Comparison of ENCODE assay signal across 1 cellular context in the genomic region with DNA sequence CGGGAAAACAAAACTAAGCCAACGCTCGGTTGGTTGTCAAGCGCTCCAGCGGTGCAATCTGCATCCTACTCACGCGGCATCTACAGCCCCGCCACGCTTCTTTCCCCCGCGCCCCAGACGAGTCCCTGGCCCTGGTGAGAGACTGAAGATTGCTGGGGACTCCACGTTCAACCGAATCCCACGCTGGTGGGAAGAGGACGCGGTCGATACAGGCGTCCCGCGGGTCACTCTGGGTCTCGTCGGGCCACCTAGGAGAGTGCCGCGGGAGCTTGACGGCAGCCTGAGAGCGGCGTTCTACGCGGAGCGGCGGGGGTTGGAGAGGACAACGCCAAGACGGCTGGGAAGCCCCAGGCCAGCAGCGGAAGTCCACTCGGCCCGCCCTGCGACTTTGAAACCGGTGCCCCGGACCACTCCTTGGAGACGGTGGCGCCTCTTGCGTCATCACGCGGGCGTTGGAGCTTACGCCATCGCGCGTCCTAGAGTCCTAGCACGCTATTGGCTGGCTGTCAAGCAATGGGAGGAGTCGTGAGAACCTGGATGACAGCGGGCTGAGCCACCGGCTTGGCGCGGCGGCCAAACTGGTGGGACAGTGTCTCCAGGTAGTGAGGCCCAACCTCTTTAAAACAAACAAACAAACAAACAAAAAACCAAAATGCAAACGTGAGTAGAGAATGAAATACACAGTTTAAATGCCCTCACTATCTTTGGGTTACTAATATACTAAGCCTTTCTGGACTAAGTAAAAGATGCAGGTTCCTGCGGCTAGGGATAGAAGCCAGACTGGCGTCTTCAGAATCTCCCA.
TF ChIP-seq lines count a peak whose summit lies in the region.

A gene (minus strand): TSS at position 367 of the 802 bp plus-strand sequence. CDS start 436 bp downstream, outside the sequence.

TF ChIP-seq in HepG2, 621 proteins besides CTCF, POLR2A, EP300 and RAD21 (continued from another document and continues in another):
- TF ChIP-seq, protein P1, sequence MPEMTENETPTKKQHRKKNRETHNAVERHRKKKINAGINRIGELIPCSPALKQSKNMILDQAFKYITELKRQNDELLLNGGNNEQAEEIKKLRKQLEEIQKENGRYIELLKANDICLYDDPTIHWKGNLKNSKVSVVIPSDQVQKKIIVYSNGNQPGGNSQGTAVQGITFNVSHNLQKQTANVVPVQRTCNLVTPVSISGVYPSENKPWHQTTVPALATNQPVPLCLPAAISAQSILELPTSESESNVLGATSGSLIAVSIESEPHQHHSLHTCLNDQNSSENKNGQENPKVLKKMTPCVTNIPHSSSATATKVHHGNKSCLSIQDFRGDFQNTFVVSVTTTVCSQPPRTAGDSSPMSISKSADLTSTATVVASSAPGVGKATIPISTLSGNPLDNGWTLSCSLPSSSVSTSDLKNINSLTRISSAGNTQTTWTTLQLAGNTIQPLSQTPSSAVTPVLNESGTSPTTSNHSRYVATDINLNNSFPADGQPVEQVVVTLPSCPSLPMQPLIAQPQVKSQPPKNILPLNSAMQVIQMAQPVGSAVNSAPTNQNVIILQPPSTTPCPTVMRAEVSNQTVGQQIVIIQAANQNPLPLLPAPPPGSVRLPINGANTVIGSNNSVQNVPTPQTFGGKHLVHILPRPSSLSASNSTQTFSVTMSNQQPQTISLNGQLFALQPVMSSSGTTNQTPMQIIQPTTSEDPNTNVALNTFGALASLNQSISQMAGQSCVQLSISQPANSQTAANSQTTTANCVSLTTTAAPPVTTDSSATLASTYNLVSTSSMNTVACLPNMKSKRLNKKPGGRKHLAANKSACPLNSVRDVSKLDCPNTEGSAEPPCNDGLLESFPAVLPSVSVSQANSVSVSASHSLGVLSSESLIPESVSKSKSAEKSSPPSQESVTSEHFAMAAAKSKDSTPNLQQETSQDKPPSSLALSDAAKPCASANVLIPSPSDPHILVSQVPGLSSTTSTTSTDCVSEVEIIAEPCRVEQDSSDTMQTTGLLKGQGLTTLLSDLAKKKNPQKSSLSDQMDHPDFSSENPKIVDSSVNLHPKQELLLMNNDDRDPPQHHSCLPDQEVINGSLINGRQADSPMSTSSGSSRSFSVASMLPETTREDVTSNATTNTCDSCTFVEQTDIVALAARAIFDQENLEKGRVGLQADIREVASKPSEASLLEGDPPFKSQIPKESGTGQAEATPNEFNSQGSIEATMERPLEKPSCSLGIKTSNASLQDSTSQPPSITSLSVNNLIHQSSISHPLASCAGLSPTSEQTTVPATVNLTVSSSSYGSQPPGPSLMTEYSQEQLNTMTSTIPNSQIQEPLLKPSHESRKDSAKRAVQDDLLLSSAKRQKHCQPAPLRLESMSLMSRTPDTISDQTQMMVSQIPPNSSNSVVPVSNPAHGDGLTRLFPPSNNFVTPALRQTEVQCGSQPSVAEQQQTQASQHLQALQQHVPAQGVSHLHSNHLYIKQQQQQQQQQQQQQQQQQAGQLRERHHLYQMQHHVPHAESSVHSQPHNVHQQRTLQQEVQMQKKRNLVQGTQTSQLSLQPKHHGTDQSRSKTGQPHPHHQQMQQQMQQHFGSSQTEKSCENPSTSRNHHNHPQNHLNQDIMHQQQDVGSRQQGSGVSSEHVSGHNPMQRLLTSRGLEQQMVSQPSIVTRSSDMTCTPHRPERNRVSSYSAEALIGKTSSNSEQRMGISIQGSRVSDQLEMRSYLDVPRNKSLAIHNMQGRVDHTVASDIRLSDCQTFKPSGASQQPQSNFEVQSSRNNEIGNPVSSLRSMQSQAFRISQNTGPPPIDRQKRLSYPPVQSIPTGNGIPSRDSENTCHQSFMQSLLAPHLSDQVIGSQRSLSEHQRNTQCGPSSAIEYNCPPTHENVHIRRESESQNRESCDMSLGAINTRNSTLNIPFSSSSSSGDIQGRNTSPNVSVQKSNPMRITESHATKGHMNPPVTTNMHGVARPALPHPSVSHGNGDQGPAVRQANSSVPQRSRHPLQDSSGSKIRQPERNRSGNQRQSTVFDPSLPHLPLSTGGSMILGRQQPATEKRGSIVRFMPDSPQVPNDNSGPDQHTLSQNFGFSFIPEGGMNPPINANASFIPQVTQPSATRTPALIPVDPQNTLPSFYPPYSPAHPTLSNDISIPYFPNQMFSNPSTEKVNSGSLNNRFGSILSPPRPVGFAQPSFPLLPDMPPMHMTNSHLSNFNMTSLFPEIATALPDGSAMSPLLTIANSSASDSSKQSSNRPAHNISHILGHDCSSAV (CRISPR knock-in tag; IDR thresholded peaks at IDR 0.05; ENCODE audit: borderline replicate concordance), result no peak
- TF ChIP-seq, protein P2, sequence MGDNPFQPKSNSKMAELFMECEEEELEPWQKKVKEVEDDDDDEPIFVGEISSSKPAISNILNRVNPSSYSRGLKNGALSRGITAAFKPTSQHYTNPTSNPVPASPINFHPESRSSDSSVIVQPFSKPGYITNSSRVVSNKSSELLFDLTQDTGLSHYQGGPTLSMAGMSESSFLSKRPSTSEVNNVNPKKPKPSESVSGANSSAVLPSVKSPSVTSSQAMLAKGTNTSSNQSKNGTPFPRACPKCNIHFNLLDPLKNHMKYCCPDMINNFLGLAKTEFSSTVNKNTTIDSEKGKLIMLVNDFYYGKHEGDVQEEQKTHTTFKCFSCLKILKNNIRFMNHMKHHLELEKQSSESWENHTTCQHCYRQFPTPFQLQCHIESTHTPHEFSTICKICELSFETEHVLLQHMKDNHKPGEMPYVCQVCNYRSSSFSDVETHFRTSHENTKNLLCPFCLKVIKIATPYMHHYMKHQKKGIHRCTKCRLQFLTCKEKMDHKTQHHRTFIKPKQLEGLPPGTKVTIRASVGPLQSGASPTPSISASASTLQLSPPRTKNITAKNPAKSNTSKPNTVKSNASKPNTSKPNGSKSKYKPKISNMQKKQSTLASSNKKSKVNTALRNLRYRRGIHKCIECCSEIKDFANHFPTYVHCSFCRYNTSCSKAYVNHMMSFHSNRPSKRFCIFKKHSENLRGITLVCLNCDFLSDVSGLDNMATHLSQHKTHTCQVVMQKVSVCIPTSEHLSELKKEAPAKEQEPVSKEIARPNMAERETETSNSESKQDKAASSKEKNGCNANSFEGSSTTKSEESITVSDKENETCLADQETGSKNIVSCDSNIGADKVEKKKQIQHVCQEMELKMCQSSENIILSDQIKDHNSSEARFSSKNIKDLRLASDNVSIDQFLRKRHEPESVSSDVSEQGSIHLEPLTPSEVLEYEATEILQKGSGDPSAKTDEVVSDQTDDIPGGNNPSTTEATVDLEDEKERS (CRISPR knock-in tag; IDR thresholded peaks at IDR 0.05), result no peak
- TF ChIP-seq, protein P3, sequence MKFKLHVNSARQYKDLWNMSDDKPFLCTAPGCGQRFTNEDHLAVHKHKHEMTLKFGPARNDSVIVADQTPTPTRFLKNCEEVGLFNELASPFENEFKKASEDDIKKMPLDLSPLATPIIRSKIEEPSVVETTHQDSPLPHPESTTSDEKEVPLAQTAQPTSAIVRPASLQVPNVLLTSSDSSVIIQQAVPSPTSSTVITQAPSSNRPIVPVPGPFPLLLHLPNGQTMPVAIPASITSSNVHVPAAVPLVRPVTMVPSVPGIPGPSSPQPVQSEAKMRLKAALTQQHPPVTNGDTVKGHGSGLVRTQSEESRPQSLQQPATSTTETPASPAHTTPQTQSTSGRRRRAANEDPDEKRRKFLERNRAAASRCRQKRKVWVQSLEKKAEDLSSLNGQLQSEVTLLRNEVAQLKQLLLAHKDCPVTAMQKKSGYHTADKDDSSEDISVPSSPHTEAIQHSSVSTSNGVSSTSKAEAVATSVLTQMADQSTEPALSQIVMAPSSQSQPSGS (CRISPR knock-in tag; IDR thresholded peaks at IDR 0.05), result peak; percentile 97
- TF ChIP-seq, protein P4, sequence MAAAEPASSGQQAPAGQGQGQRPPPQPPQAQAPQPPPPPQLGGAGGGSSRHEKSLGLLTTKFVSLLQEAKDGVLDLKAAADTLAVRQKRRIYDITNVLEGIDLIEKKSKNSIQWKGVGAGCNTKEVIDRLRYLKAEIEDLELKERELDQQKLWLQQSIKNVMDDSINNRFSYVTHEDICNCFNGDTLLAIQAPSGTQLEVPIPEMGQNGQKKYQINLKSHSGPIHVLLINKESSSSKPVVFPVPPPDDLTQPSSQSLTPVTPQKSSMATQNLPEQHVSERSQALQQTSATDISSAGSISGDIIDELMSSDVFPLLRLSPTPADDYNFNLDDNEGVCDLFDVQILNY (CRISPR knock-in tag; conservative IDR thresholded peaks at IDR 0.05), result peak; percentile 95
- TF ChIP-seq, protein P5, sequence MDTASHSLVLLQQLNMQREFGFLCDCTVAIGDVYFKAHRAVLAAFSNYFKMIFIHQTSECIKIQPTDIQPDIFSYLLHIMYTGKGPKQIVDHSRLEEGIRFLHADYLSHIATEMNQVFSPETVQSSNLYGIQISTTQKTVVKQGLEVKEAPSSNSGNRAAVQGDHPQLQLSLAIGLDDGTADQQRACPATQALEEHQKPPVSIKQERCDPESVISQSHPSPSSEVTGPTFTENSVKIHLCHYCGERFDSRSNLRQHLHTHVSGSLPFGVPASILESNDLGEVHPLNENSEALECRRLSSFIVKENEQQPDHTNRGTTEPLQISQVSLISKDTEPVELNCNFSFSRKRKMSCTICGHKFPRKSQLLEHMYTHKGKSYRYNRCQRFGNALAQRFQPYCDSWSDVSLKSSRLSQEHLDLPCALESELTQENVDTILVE (CRISPR knock-in tag; IDR thresholded peaks at IDR 0.05), result peak; percentile 60; the same call in 1 of the 2 replicates
- TF ChIP-seq ZFP62 (CRISPR knock-in tag; IDR thresholded peaks at IDR 0.05) (no peak), ZNF772 (CRISPR knock-in tag; IDR thresholded peaks at IDR 0.05) (peak; percentile 76), MEF2D (CRISPR knock-in tag; IDR thresholded peaks at IDR 0.05) (no peak), SP1 (IDR thresholded peaks at IDR 0.05) (no peak), SP1 (CRISPR knock-in tag; IDR thresholded peaks at IDR 0.05) (peak; percentile 71), POGZ (CRISPR knock-in tag; IDR thresholded peaks at IDR 0.05) (peak; percentile 96), ARNT2 (CRISPR knock-in tag; IDR thresholded peaks at IDR 0.05; ENCODE audit: low read depth) (peak; percentile 75), BRCA1 (CRISPR knock-in tag; IDR thresholded peaks at IDR 0.05) (peak; percentile 47; the same call in 1 of the 2 replicates), JARID2 (CRISPR knock-in tag; IDR thresholded peaks at IDR 0.05; ENCODE audit: insufficient replicate concordance) (no peak), TP53 (CRISPR knock-in tag; conservative IDR thresholded peaks at IDR 0.05) (0 out of 2 replicates have a peak, but pooled peaks have one; percentile 51), CC2D1A (CRISPR knock-in tag; IDR thresholded peaks at IDR 0.05) (no peak), RFX3 (CRISPR knock-in tag; IDR thresholded peaks at IDR 0.05) (peak; percentile 50; the same call in 1 of the 2 replicates), MAZ (IDR thresholded peaks at IDR 0.05; ENCODE audit: borderline replicate concordance, low read depth, low read length) (no peak), MAZ (CRISPR knock-in tag; IDR thresholded peaks at IDR 0.05; ENCODE audit: low read depth) (peak; percentile 48; the same call in 1 of the 2 replicates)
- TF ChIP-seq, protein P6, sequence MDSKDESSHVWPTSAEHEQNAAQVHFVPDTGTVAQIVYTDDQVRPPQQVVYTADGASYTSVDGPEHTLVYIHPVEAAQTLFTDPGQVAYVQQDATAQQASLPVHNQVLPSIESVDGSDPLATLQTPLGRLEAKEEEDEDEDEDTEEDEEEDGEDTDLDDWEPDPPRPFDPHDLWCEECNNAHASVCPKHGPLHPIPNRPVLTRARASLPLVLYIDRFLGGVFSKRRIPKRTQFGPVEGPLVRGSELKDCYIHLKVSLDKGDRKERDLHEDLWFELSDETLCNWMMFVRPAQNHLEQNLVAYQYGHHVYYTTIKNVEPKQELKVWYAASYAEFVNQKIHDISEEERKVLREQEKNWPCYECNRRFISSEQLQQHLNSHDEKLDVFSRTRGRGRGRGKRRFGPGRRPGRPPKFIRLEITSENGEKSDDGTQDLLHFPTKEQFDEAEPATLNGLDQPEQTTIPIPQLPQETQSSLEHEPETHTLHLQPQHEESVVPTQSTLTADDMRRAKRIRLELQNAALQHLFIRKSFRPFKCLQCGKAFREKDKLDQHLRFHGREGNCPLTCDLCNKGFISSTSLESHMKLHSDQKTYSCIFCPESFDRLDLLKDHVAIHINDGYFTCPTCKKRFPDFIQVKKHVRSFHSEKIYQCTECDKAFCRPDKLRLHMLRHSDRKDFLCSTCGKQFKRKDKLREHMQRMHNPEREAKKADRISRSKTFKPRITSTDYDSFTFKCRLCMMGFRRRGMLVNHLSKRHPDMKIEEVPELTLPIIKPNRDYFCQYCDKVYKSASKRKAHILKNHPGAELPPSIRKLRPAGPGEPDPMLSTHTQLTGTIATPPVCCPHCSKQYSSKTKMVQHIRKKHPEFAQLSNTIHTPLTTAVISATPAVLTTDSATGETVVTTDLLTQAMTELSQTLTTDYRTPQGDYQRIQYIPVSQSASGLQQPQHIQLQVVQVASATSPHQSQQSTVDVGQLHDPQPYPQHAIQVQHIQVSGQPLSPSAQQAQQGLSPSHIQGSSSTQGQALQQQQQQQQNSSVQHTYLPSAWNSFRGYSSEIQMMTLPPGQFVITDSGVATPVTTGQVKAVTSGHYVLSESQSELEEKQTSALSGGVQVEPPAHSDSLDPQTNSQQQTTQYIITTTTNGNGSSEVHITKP (CRISPR knock-in tag; IDR thresholded peaks at IDR 0.05; ENCODE audit: low read depth), result no peak
- TF ChIP-seq, protein P7, sequence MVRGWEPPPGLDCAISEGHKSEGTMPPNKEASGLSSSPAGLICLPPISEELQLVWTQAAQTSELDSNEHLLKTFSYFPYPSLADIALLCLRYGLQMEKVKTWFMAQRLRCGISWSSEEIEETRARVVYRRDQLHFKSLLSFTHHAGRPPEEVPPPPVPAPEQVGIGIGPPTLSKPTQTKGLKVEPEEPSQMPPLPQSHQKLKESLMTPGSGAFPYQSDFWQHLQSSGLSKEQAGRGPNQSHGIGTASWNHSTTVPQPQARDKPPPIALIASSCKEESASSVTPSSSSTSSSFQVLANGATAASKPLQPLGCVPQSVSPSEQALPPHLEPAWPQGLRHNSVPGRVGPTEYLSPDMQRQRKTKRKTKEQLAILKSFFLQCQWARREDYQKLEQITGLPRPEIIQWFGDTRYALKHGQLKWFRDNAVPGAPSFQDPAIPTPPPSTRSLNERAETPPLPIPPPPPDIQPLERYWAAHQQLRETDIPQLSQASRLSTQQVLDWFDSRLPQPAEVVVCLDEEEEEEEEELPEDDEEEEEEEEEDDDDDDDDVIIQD (CRISPR knock-in tag; IDR thresholded peaks at IDR 0.05; ENCODE audit: low read depth), result peak; percentile 53; the same call in 1 of the 2 replicates
